8 cellular contexts compared by ENCODE assay signal in genomic region chr3:177357352-177358084, GRCh38.
A peak's percentile ranks its signal among the peaks of the same experiment; 100 is the strongest.
DNase-seq lines count a peak whose midpoint lies in the region; ATAC-seq, FAIRE-seq and TF ChIP-seq lines count a peak whose summit lies in the region.

No MANE protein-coding gene starts in this region.

- ATAC-seq in HG02973 (IDR thresholded peaks at IDR 0.05; ENCODE audit: unreplicated experiment), result no peak

- H3K4me2 ChIP-seq in OCI-LY1 (ENCODE audit: low read length), result peak overlapping the region; percentile 66

- no peaks in the 10 kb centered on the region for H3K79me2 ChIP-seq in OCI-LY1 (ENCODE audit: insufficient read depth, low read length)

- no peak overlapping the region for H2AFZ ChIP-seq in OCI-LY1 (ENCODE audit: low read length)

- H3K9me3 ChIP-seq in BE2C (no peaks in the 10 kb centered on the region), OCI-LY1 (ENCODE audit: low read length) (no peaks in the 10 kb centered on the region), ascending aorta (no peaks in the 10 kb centered on the region), small intestine (ENCODE audit: control insufficient read depth, low read depth) (no peaks in the 10 kb centered on the region)

- H3K27me3 ChIP-seq in BE2C, result no peaks in the 10 kb centered on the region
- no peaks in the 10 kb centered on the region for H3K27me3 ChIP-seq in OCI-LY1 (ENCODE audit: insufficient read depth, low read length)
- no peaks in the 10 kb centered on the region for H3K27me3 ChIP-seq in ascending aorta
- H3K27me3 ChIP-seq in small intestine (ENCODE audit: control insufficient read depth in 2 of 2, insufficient read depth in 2 of 2, low read length in 2 of 2), result no peaks in the 10 kb centered on the region

- DNase-seq in BE2C, result peak; percentile 57
- DNase-seq in H54 (ENCODE audit: insufficient read length, low spot score), result peak; percentile 65
- DNase-seq in ascending aorta (ENCODE audit: low spot score in 2 of 2), result peak in 1 of 2 donors; percentile 82
- peak; percentile 44 for DNase-seq in iPS-NIHi11 (ENCODE audit: low spot score)
- DNase-seq in small intestine, result peak; percentile 95
- no peak for DNase-seq in NCI-H524 treated with DMSO at 0.1 percent for 48 hours (lab: John Stamatoyannopoulos, UW)

- TF ChIP-seq CTCF in BE2C (IDR thresholded peaks at IDR 0.05; ENCODE audit: low read depth, low read length) (no peak), OCI-LY1 (IDR thresholded peaks at IDR 0.05; ENCODE audit: low read length) (0 out of 2 replicates have a peak, but pooled peaks have one; percentile 9), ascending aorta (IDR thresholded peaks at IDR 0.05) (peak in 1 of 3 experiments; percentile 19)

- H3K27ac ChIP-seq in OCI-LY1 (ENCODE audit: low read depth, low read length, poor library complexity, severe bottlenecking), result peak overlapping the region; percentile 97
- peak overlapping the region; percentile 88 to 90 for H3K27ac ChIP-seq in ascending aorta
- H3K27ac ChIP-seq in small intestine (ENCODE audit: low read depth in 1 of 2, low read length in 1 of 2), result peak overlapping the region; percentile 89 to 98

- H3K4me1 ChIP-seq in BE2C (peaks cover 33% of the 10 kb centered on the region), OCI-LY1 (ENCODE audit: insufficient read depth, low read length, severe bottlenecking) (peaks cover 76% of the 10 kb centered on the region), ascending aorta (peaks cover 20 to 47% of the 10 kb centered on the region in 2 donors), small intestine (ENCODE audit: control insufficient read depth in 2 of 2, insufficient read depth in 1 of 2, low read depth in 1 of 2, low read length in 1 of 2) (peaks cover 29 to 41% of the 10 kb centered on the region in 2 donors)

- peaks cover 5% of the 10 kb centered on the region; the same call in 1 of the 2 replicates for H3F3A ChIP-seq in OCI-LY1 (ENCODE audit: insufficient read depth, low read length)

- TF ChIP-seq POLR2A in H54 (IDR thresholded peaks at IDR 0.05; ENCODE audit: low read depth, low read length), result no peak

- H3K9me2 ChIP-seq in OCI-LY1 (ENCODE audit: low read depth, low read length), result no peaks in the 10 kb centered on the region

- H3K9ac ChIP-seq in OCI-LY1 (ENCODE audit: low read length), result peak overlapping the region; percentile 76

- intact Hi-C loops in ascending aorta (cut with DNase I), result loop anchor here (1.0 to 5.0 kb wide), 4 partner anchors 12 to 1010 kb away; no protein-coding TSS in a partner anchor

- WGBS in small intestine, 3 donors, result 9 to 28% (median 21%) methylated on average over 5 of the region's 5 CpGs

- FAIRE-seq in H54 (lab: Jason Lieb, UNC), result peak; percentile 69
- FAIRE-seq in small intestine (lab: Jason Lieb, UNC), result no peak

- H3K4me3 ChIP-seq in BE2C (ENCODE audit: low read depth, low read length), result peak overlapping the region; percentile 28
- H3K4me3 ChIP-seq in OCI-LY1 (ENCODE audit: low read depth, low read length, poor library complexity, severe bottlenecking), result peak overlapping the region; percentile 53
- peak overlapping the region; percentile 32 to 59 for H3K4me3 ChIP-seq in ascending aorta
- H3K4me3 ChIP-seq in small intestine (ENCODE audit: low read depth in 1 of 2, low read length in 2 of 2), result no peak overlapping the region

- no peaks in the 10 kb centered on the region for H3K36me3 ChIP-seq in BE2C
- no peaks in the 10 kb centered on the region for H3K36me3 ChIP-seq in OCI-LY1 (ENCODE audit: insufficient read depth, low read length)
- H3K36me3 ChIP-seq in ascending aorta, result no peaks in the 10 kb centered on the region
- H3K36me3 ChIP-seq in small intestine (ENCODE audit: control insufficient read depth in 2 of 2, insufficient read depth in 2 of 2, low read length in 2 of 2), result no peaks in the 10 kb centered on the region

- no peaks in the 10 kb centered on the region for H4K20me1 ChIP-seq in OCI-LY1 (ENCODE audit: insufficient read depth, low read length)

Comparison
In these comparisons a context has a peak if more than half of its experiments do, and no peak if none do; other contexts are left out.
1. H3K4me3 ChIP-seq: peak in BE2C (single experiment), OCI-LY1 (single experiment) and ascending aorta (2 of 2); none in small intestine (0 of 2).
2. Peak in every context shown above with its lines, with median percentiles within 50 percentile points of each other: H3K27ac ChIP-seq.